10 cellular contexts compared by ENCODE assay signal in genomic region chr5:126624534-126624933, GRCh38. TPM values are rescaled to one million over a fixed set of nuclear protein-coding genes. Genes with fewer than 3 reads are reported as not detected.
A peak's percentile ranks its signal among the peaks of the same experiment; 100 is the strongest.
DNase-seq lines count a peak whose midpoint lies in the region; ATAC-seq and TF ChIP-seq lines count a peak whose summit lies in the region.
"Had no signal": no experiment of that assay in that cellular context is flagged by ENCODE, and none has a peak within 500 bp of the region (broad histone marks: within the 10 kb centered on the region; RNA-seq: fewer than 3 reads in every experiment).

No MANE protein-coding gene starts in this region.

- H3K4me1 ChIP-seq in spleen: peaks cover 0 to 4% (median 0%) of the 10 kb centered on the region in 6 donors
- no peaks in the 10 kb centered on the region for H3K4me1 ChIP-seq in right cardiac atrium (ENCODE audit: control insufficient read depth, insufficient read depth, low read length)
- H3K4me1 ChIP-seq: BE2C had no signal

- TF ChIP-seq CTCF in activated CD8-positive, alpha-beta T cell treated with anti-CD3 and anti-CD28 coated beads for 36 hours (IDR thresholded peaks at IDR 0.05): no peak
- no peak for TF ChIP-seq CTCF in RWPE1 (conservative IDR thresholded peaks at IDR 0.05; ENCODE audit: low read depth)
- no peak for TF ChIP-seq CTCF in spleen (IDR thresholded peaks at IDR 0.05 in 8 of 11, conservative IDR thresholded peaks at IDR 0.05 in 3 of 11)

- peaks cover 24% of the 10 kb centered on the region for H3K36me3 Mint-ChIP-seq in activated CD8-positive, alpha-beta T cell treated with anti-CD3 and anti-CD28 coated beads for 36 hours (ENCODE audit: low read depth)
- peaks cover 30% of the 10 kb centered on the region for H3K36me3 Mint-ChIP-seq in activated CD8-positive, alpha-beta T cell treated with anti-CD3 and anti-CD28 coated beads, Interleukin-2, amount 10 ng/mL, durations not matched to agents 7 days and 5 days (ENCODE audit: low read depth)

- H3K4me1 Mint-ChIP-seq in activated CD8-positive, alpha-beta T cell treated with anti-CD3 and anti-CD28 coated beads for 36 hours (ENCODE audit: low read depth): peaks cover 11% of the 10 kb centered on the region
- H3K4me1 Mint-ChIP-seq in activated CD8-positive, alpha-beta T cell treated with anti-CD3 and anti-CD28 coated beads, Interleukin-2, amount 10 ng/mL, durations not matched to agents 7 days and 5 days (ENCODE audit: low read depth): peaks cover 8% of the 10 kb centered on the region

- DNase-seq in activated CD8-positive, alpha-beta T cell treated with anti-CD3 and anti-CD28 coated beads for 36 hours: peak; percentile 35
- no peak for DNase-seq in activated CD8-positive, alpha-beta T cell treated with anti-CD3 and anti-CD28 coated beads, Interleukin-2, amount 10 ng/mL, durations not matched to agents 7 days and 5 days
- peak; percentile 41 for DNase-seq in RWPE1 (ENCODE audit: low spot score)
- DNase-seq in dermis blood vessel endothelial cell: peak; percentile 63
- DNase-seq in spleen: no peak
- DNase-seq in right cardiac atrium: no peak
- DNase-seq in NK-92 (lab: John Stamatoyannopoulos, UW; ENCODE audit: unreplicated experiment): no peak
- DNase-seq: BE2C, NCI-H1436 treated with DMSO at 0.1 percent for 48 hours had no signal

- intact Hi-C loops in activated CD8-positive, alpha-beta T cell treated with anti-CD3 and anti-CD28 coated beads for 36 hours (cut with micrococcal nuclease): no loop called here
- intact Hi-C loops in spleen (cut with DNase I; ENCODE audit: low total_unique reads) (no loop called here), right cardiac atrium (cut with DNase I) (no loop called here)

- H3K9me3 ChIP-seq in spleen (no peaks in the 10 kb centered on the region), right cardiac atrium (ENCODE audit: control insufficient read depth, low read length) (no peaks in the 10 kb centered on the region)
- H3K9me3 ChIP-seq: BE2C had no signal

- no peak overlapping the region for H3K27ac ChIP-seq in RWPE1
- peak overlapping the region in 6 of 8 donors; percentile 7 to 57 (median 22) for H3K27ac ChIP-seq in spleen
- H3K27ac ChIP-seq in right cardiac atrium (ENCODE audit: low read length): no peak overlapping the region

- WGBS in spleen, 5 donors: 44 to 60% (median 56%) methylated on average over 4 of the region's 4 CpGs
- WGBS in right cardiac atrium: 56% methylated on average over 4 of the region's 4 CpGs

- H3K9me3 Mint-ChIP-seq in activated CD8-positive, alpha-beta T cell treated with anti-CD3 and anti-CD28 coated beads for 36 hours: no peaks in the 10 kb centered on the region
- H3K9me3 Mint-ChIP-seq in activated CD8-positive, alpha-beta T cell treated with anti-CD3 and anti-CD28 coated beads, Interleukin-2, amount 10 ng/mL, durations not matched to agents 7 days and 5 days (ENCODE audit: insufficient read depth): no peaks in the 10 kb centered on the region

- CTCF ChIA-PET in activated CD8-positive, alpha-beta T cell treated with anti-CD3 and anti-CD28 coated beads for 36 hours (lab: Charles Lee): no interaction called here
- CTCF ChIA-PET in activated CD8-positive, alpha-beta T cell treated with anti-CD3 and anti-CD28 coated beads, Interleukin-2, amount 10 ng/mL, durations not matched to agents 7 days and 5 days (lab: Charles Lee): no interaction called here
- CTCF ChIA-PET in RWPE1 (lab: Yijun Ruan, JAX): interaction anchor here (0.6 kb wide), 1 partner anchor 124 kb away, joined by 4 read pairs; no protein-coding TSS in a partner anchor

- peak; percentile 55 for ATAC-seq in activated CD8-positive, alpha-beta T cell treated with anti-CD3 and anti-CD28 coated beads for 36 hours
- ATAC-seq in activated CD8-positive, alpha-beta T cell treated with anti-CD3 and anti-CD28 coated beads, Interleukin-2, amount 10 ng/mL, durations not matched to agents 7 days and 5 days: no peak
- no peak for ATAC-seq in right cardiac atrium
- ATAC-seq in HG03196 (IDR thresholded peaks at IDR 0.05; ENCODE audit: unreplicated experiment): no peak

- no peak overlapping the region for H3K4me3 Mint-ChIP-seq in activated CD8-positive, alpha-beta T cell treated with anti-CD3 and anti-CD28 coated beads for 36 hours
- no peak overlapping the region for H3K4me3 Mint-ChIP-seq in activated CD8-positive, alpha-beta T cell treated with anti-CD3 and anti-CD28 coated beads, Interleukin-2, amount 10 ng/mL, durations not matched to agents 7 days and 5 days

- no peak for TF ChIP-seq POLR2A in spleen (IDR thresholded peaks at IDR 0.05)

- H3K27me3 ChIP-seq in spleen (replicated peaks in 1 of 7) (no peaks in the 10 kb centered on the region), right cardiac atrium (ENCODE audit: control insufficient read depth, insufficient read depth) (no peaks in the 10 kb centered on the region)
- H3K27me3 ChIP-seq: BE2C had no signal

- peak overlapping the region; percentile 86 for H3K27ac Mint-ChIP-seq in activated CD8-positive, alpha-beta T cell treated with anti-CD3 and anti-CD28 coated beads for 36 hours
- H3K27ac Mint-ChIP-seq in activated CD8-positive, alpha-beta T cell treated with anti-CD3 and anti-CD28 coated beads, Interleukin-2, amount 10 ng/mL, durations not matched to agents 7 days and 5 days: no peak overlapping the region

- no peak overlapping the region for H3K4me3 ChIP-seq in spleen
- no peak overlapping the region for H3K4me3 ChIP-seq in right cardiac atrium (ENCODE audit: low read length)

- POLR2A ChIA-PET in activated CD8-positive, alpha-beta T cell treated with anti-CD3 and anti-CD28 coated beads for 36 hours (lab: Charles Lee): interaction anchor here (1.8 kb wide), 1 partner anchor 23 kb away, joined by 5 read pairs; the partner anchor contains the start of gene PHAX
- POLR2A ChIA-PET in activated CD8-positive, alpha-beta T cell treated with anti-CD3 and anti-CD28 coated beads, Interleukin-2, amount 10 ng/mL, durations not matched to agents 7 days and 5 days (lab: Charles Lee): no interaction called here
- POLR2A ChIA-PET in RWPE1 (lab: Yijun Ruan, JAX; ENCODE audit: low non-redundant PET): no interaction called here

- H3K36me3 ChIP-seq in spleen: peaks cover 0 to 87% (median 47%) of the 10 kb centered on the region in 6 donors

- H3K27me3 Mint-ChIP-seq in activated CD8-positive, alpha-beta T cell treated with anti-CD3 and anti-CD28 coated beads for 36 hours: no peaks in the 10 kb centered on the region
- H3K27me3 Mint-ChIP-seq in activated CD8-positive, alpha-beta T cell treated with anti-CD3 and anti-CD28 coated beads, Interleukin-2, amount 10 ng/mL, durations not matched to agents 7 days and 5 days (ENCODE audit: low read depth): no peaks in the 10 kb centered on the region

RNA-seq across cellular contexts. Expression of gene PHAX, which starts 23.8 kb away (rescaled TPM):
- 10 to 100 TPM; 42.5 to 42.8 TPM for total RNA-seq in activated CD8-positive, alpha-beta T cell treated with anti-CD3 and anti-CD28 coated beads for 36 hours
- 10 to 100 TPM; 33.7 to 35.0 TPM for total RNA-seq in activated CD8-positive, alpha-beta T cell treated with anti-CD3 and anti-CD28 coated beads, Interleukin-2, amount 10 ng/mL, durations not matched to agents 7 days and 5 days
- 60.7 and 67.4 TPM in 2 replicates for total RNA-seq in dermis blood vessel endothelial cell
- total RNA-seq in spleen: 10 to 100 TPM; 24.4 to 44.5 (median 27.6) TPM
- 10 to 100 TPM in 2 of 3 donors, 1 to 10 TPM in 1; 9.8 to 15.1 (median 13.1) TPM for polyA plus RNA-seq in spleen
- total RNA-seq in right cardiac atrium: 10 to 100 TPM; 26.8 to 34.3 (median 33.9) TPM
- 23.8 TPM for polyA plus RNA-seq in right cardiac atrium

RNA-seq across cellular contexts. Expression of gene ALDH7A1, which starts 29.5 kb away (rescaled TPM):
- 1 to 10 TPM; 4.8 to 5.1 TPM for total RNA-seq in activated CD8-positive, alpha-beta T cell treated with anti-CD3 and anti-CD28 coated beads for 36 hours
- total RNA-seq in activated CD8-positive, alpha-beta T cell treated with anti-CD3 and anti-CD28 coated beads, Interleukin-2, amount 10 ng/mL, durations not matched to agents 7 days and 5 days: 1 to 10 TPM in 1 of 2 experiments, under 1 TPM in 1; 0.91 to 1.0 TPM
- total RNA-seq in dermis blood vessel endothelial cell (26.7 and 28.7 TPM in 2 replicates), spleen (10 to 100 TPM in 4 of 7 donors, 1 to 10 TPM in 3; 8.0 to 18.3 (median 13.4) TPM), right cardiac atrium (10 to 100 TPM; 26.1 to 50.3 (median 32.7) TPM)
- polyA plus RNA-seq in spleen (10 to 100 TPM; 10.8 to 13.7 (median 11.6) TPM), right cardiac atrium (31.6 TPM)

Comparison
In these comparisons a context has a peak if more than half of its experiments do, and no peak if none do; other contexts are left out.
1. DNase-seq: peak in activated CD8-positive, alpha-beta T cell treated with anti-CD3 and anti-CD28 coated beads for 36 hours (single experiment), RWPE1 (single experiment) and dermis blood vessel endothelial cell (single experiment); none in activated CD8-positive, alpha-beta T cell treated with anti-CD3 and anti-CD28 coated beads, Interleukin-2, amount 10 ng/mL, durations not matched to agents 7 days and 5 days (single experiment), spleen (single experiment), right cardiac atrium (0 of 3) and NK-92 (single experiment).
2. H3K27ac ChIP-seq: peak in spleen (6 of 8); none in RWPE1 (single experiment) and right cardiac atrium (single experiment).